In the genomic region with DNA sequence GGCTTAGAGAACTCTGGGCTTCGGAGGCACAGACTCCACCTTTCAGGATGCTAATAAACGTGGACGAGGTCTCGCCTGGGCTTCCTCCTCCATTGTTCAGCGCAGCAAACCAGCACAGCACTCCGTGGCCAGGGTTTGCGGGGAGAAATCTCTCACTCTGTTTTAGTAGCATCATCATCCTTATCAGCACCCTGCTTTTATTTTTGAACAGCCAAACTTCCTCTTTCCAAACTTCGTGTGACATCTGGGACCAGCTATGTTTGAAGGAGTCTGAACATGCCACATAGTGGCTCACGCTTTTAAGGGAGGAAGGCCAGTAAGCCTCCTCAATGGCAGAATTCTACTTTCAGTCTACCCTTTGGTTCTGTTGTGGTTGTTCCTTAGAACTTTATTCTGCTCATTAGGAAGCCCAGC, we compare ENCODE assay signal across 8 cellular contexts.
DNase-seq lines count a peak whose midpoint lies in the region; ATAC-seq and TF ChIP-seq lines count a peak whose summit lies in the region.

No MANE protein-coding gene starts in this region.

- peaks cover 2% of the 10 kb centered on the region; the same call in 1 of the 2 replicates for H3K27me3 ChIP-seq in DOHH2 (ENCODE audit: control insufficient read depth, low read length)
- H3K27me3 ChIP-seq in osteoblast (ENCODE audit: insufficient read depth, low read length) = no peaks in the 10 kb centered on the region

- DNase-seq in MV-4-11 (lab: John Stamatoyannopoulos, UW) = peak; percentile 71
- DNase-seq in osteoblast (ENCODE audit: insufficient read length, low spot score, missing footprints) = no peak
- DNase-seq in occipital lobe (lab: John Stamatoyannopoulos, UW) = no peak
- DNase-seq in central memory CD4-positive, alpha-beta T cell = no peak

- H3K4me2 ChIP-seq in DOHH2 (ENCODE audit: low read length) (0 out of 2 replicates have a peak overlapping the region, but pooled peaks have one; percentile 1), osteoblast (ENCODE audit: insufficient read depth, low read length) (no peak overlapping the region)

- peaks cover 13% of the 10 kb centered on the region for H3K4me1 ChIP-seq in DOHH2 (ENCODE audit: control insufficient read depth, low read length)
- peaks cover 49% of the 10 kb centered on the region for H3K4me1 ChIP-seq in osteoblast (ENCODE audit: insufficient read depth, low read length)

- no peaks in the 10 kb centered on the region for H3K9me3 ChIP-seq in DOHH2 (ENCODE audit: control insufficient read depth, insufficient read depth, low read length)
- H3K9me3 ChIP-seq in osteoblast (ENCODE audit: low read depth, low read length) = no peaks in the 10 kb centered on the region

- no peaks in the 10 kb centered on the region for H3K9me3 Mint-ChIP-seq in brain

- TF ChIP-seq CTCF in DOHH2 (IDR thresholded peaks at IDR 0.05; ENCODE audit: low read depth, low read length, poor library complexity, severe bottlenecking) (no peak), brain (conservative IDR thresholded peaks at IDR 0.05) (no peak), osteoblast (IDR thresholded peaks at IDR 0.05; ENCODE audit: extremely low read depth, low read depth, low read length) (no peak)

- H3K4me3 Mint-ChIP-seq in brain = peak overlapping the region in 4 of 5 experiments; percentile 9 to 75 (median 50)

- H3F3A ChIP-seq in DOHH2 (ENCODE audit: control insufficient read depth, insufficient read depth) = peaks cover 3% of the 10 kb centered on the region; the same call in 1 of the 2 replicates

- no peaks in the 10 kb centered on the region for H3K36me3 Mint-ChIP-seq in brain

- H3K4me3 ChIP-seq in DOHH2 (ENCODE audit: low read length) = no peak overlapping the region
- no peak overlapping the region for H3K4me3 ChIP-seq in osteoblast (ENCODE audit: insufficient read depth, low read length)

- no peaks in the 10 kb centered on the region for H3K27me3 Mint-ChIP-seq in brain

- H4K20me1 ChIP-seq in DOHH2 (ENCODE audit: control insufficient read depth, insufficient read depth, low read depth, low read length) (peaks cover 4% of the 10 kb centered on the region), osteoblast (ENCODE audit: insufficient read depth, low read length) (no peaks in the 10 kb centered on the region)

- no peaks in the 10 kb centered on the region for H3K9me2 ChIP-seq in DOHH2 (replicated peaks; ENCODE audit: control insufficient read depth, low read length)

- ATAC-seq in GM21360 (IDR thresholded peaks at IDR 0.05; ENCODE audit: unreplicated experiment) (no peak), HG03025 (IDR thresholded peaks at IDR 0.05; ENCODE audit: low FRiP score, unreplicated experiment) (no peak)

- no peak overlapping the region for H2AFZ ChIP-seq in osteoblast (ENCODE audit: low read length)

- H3K4me1 Mint-ChIP-seq in brain = peaks cover 75% of the 10 kb centered on the region

- H3K27ac Mint-ChIP-seq in brain = peak overlapping the region in 3 of 5 experiments; percentile 43 to 79 (median 51)

- H3K27ac ChIP-seq in DOHH2 (ENCODE audit: low read depth, low read length) (no peak overlapping the region), osteoblast (ENCODE audit: low read depth, low read length) (peak overlapping the region; percentile 26)

- peaks cover 14% of the 10 kb centered on the region; the same call in 1 of the 2 replicates for H3K79me2 ChIP-seq in DOHH2 (ENCODE audit: control insufficient read depth, low read length)
- H3K79me2 ChIP-seq in osteoblast (ENCODE audit: insufficient read depth, low read length) = peaks cover 82% of the 10 kb centered on the region

- H3K36me3 ChIP-seq in DOHH2 (ENCODE audit: control insufficient read depth, low read length) = no peaks in the 10 kb centered on the region
- no peaks in the 10 kb centered on the region for H3K36me3 ChIP-seq in osteoblast (ENCODE audit: insufficient read depth, low read length)
